ENCODE assay signal across 10 cellular contexts in genomic region chr3:151203053-151203420, GRCh38. TPM values are rescaled to one million over a fixed set of nuclear protein-coding genes. Genes with fewer than 3 reads are reported as not detected.
DNase-seq lines count a peak whose midpoint lies in the region; ATAC-seq and TF ChIP-seq lines count a peak whose summit lies in the region.
"Had no signal": no experiment of that assay in that cellular context is flagged by ENCODE, and none has a peak within 500 bp of the region (broad histone marks: within the 10 kb centered on the region; RNA-seq: fewer than 3 reads in every experiment).

A gene with protein sequence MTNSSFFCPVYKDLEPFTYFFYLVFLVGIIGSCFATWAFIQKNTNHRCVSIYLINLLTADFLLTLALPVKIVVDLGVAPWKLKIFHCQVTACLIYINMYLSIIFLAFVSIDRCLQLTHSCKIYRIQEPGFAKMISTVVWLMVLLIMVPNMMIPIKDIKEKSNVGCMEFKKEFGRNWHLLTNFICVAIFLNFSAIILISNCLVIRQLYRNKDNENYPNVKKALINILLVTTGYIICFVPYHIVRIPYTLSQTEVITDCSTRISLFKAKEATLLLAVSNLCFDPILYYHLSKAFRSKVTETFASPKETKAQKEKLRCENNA (minus strand): TSS chr3:151203216. CDS start chr3:151199386, 3,830 bp downstream.

- no peaks in the 10 kb centered on the region for H3K4me1 ChIP-seq in body of pancreas

- no peaks in the 10 kb centered on the region for H3K9me3 ChIP-seq in body of pancreas

- intact Hi-C loops in body of pancreas (cut with DNase I): no loop called here

- DNase-seq in GM12865 (ENCODE audit: low read depth): peak; percentile 73
- DNase-seq in activated CD4-positive, alpha-beta T cell treated with anti-CD3 and anti-CD28 coated beads for 4 hours: peak; percentile 64 to 68
- DNase-seq in natural killer cell treated with Interleukin-12 subunit alpha and Interleukin-12 subunit beta and Interleukin-15 and Interleukin-18, amount 100 ng/mL, for 72 hours (ENCODE audit: low spot score): peak; percentile 66
- DNase-seq in left lobe of liver (ENCODE audit: low spot score): no peak
- DNase-seq in osteocyte (ENCODE audit: extremely low spot score, unreplicated experiment): no peak
- no peak for DNase-seq in DMS 273 treated with DMSO at 0.1 percent for 48 hours (lab: John Stamatoyannopoulos, UW)
- no peak for DNase-seq in body of pancreas

- H3K27me3 ChIP-seq in body of pancreas: no peaks in the 10 kb centered on the region

- peak; percentile 93 for ATAC-seq in HG02763 (IDR thresholded peaks at IDR 0.05; ENCODE audit: unreplicated experiment)
- ATAC-seq in natural killer cell treated with Interleukin-12 subunit alpha and Interleukin-12 subunit beta and Interleukin-15 and Interleukin-18, amount 100 ng/mL, for 72 hours: peak; percentile 82 to 87
- no peak for ATAC-seq in left lobe of liver
- no peak for ATAC-seq in body of pancreas

- H3K4me3 ChIP-seq in GM12865 (ENCODE audit: low read depth, low read length): no peak within 1 kb of the TSS
- H3K4me3 ChIP-seq in body of pancreas: no peak within 1 kb of the TSS

- H3K9me3 Mint-ChIP-seq in natural killer cell treated with Interleukin-12 subunit alpha and Interleukin-12 subunit beta and Interleukin-15 and Interleukin-18, amount 100 ng/mL, for 72 hours: no peaks in the 10 kb centered on the region
- H3K9me3 Mint-ChIP-seq in osteocyte (ENCODE audit: unreplicated experiment): no peaks in the 10 kb centered on the region

- H3K27me3 Mint-ChIP-seq in natural killer cell treated with Interleukin-12 subunit alpha and Interleukin-12 subunit beta and Interleukin-15 and Interleukin-18, amount 100 ng/mL, for 72 hours: no peaks in the 10 kb centered on the region
- no peaks in the 10 kb centered on the region for H3K27me3 Mint-ChIP-seq in osteocyte (ENCODE audit: unreplicated experiment)

- peak within 1 kb of the TSS; percentile 96 for H3K27ac Mint-ChIP-seq in natural killer cell treated with Interleukin-12 subunit alpha and Interleukin-12 subunit beta and Interleukin-15 and Interleukin-18, amount 100 ng/mL, for 72 hours
- H3K27ac Mint-ChIP-seq in osteocyte (ENCODE audit: unreplicated experiment): no peak within 1 kb of the TSS

- TF ChIP-seq POLR2A in body of pancreas (IDR thresholded peaks at IDR 0.05): peak in 1 of 3 donors; percentile 18

- H3K36me3 Mint-ChIP-seq in natural killer cell treated with Interleukin-12 subunit alpha and Interleukin-12 subunit beta and Interleukin-15 and Interleukin-18, amount 100 ng/mL, for 72 hours: peaks cover 30% of the 10 kb centered on the region
- no peaks in the 10 kb centered on the region for H3K36me3 Mint-ChIP-seq in osteocyte (ENCODE audit: unreplicated experiment)

- peak within 1 kb of the TSS; percentile 90 for H3K4me3 Mint-ChIP-seq in natural killer cell treated with Interleukin-12 subunit alpha and Interleukin-12 subunit beta and Interleukin-15 and Interleukin-18, amount 100 ng/mL, for 72 hours
- no peak within 1 kb of the TSS for H3K4me3 Mint-ChIP-seq in osteocyte (ENCODE audit: unreplicated experiment)

- no peak within 1 kb of the TSS for H3K27ac ChIP-seq in body of pancreas

- TF ChIP-seq CTCF in GM12865 (IDR thresholded peaks at IDR 0.05; ENCODE audit: insufficient read depth, low read depth, low read length, missing control alignments): no peak
- no peak for TF ChIP-seq CTCF in osteocyte (IDR thresholded peaks at IDR 0.05)
- TF ChIP-seq CTCF in body of pancreas (IDR thresholded peaks at IDR 0.05): no peak

- peaks cover 58 to 75% of the 10 kb centered on the region in 2 donors for H3K4me1 Mint-ChIP-seq in natural killer cell treated with Interleukin-12 subunit alpha and Interleukin-12 subunit beta and Interleukin-15 and Interleukin-18, amount 100 ng/mL, for 72 hours (ENCODE audit: low read depth in 2 of 2)
- no peaks in the 10 kb centered on the region for H3K4me1 Mint-ChIP-seq in osteocyte (ENCODE audit: unreplicated experiment)

- no peaks in the 10 kb centered on the region for H3K36me3 ChIP-seq in body of pancreas (replicated peaks in 1 of 2; ENCODE audit: insufficient read depth in 1 of 2, low read depth in 2 of 2)

- 79 to 92% methylated on average over 3 of the region's 3 CpGs for WGBS in body of pancreas, 2 donors

RNA-seq across cellular contexts. Expression of the gene that starts here (rescaled TPM):
- total RNA-seq in natural killer cell treated with Interleukin-12 subunit alpha and Interleukin-12 subunit beta and Interleukin-15 and Interleukin-18, amount 100 ng/mL, for 72 hours: 10 to 100 TPM; 21.3 to 66.1 TPM
- total RNA-seq in left lobe of liver (0.73 TPM), osteocyte (not detected in 2 replicates), body of pancreas (under 1 TPM in 1 of 2 donors, not detected in 1; 0.78 TPM)
- total RNA-seq: astrocyte, pulmonary artery endothelial cell had no signal

Comparison
In these comparisons a context has a peak if more than half of its experiments do, and no peak if none do; other contexts are left out.
1. RNA of the gene that starts here (total RNA-seq): 21.3 to 66.1 TPM in natural killer cell treated with Interleukin-12 subunit alpha and Interleukin-12 subunit beta and Interleukin-15 and Interleukin-18, amount 100 ng/mL, for 72 hours; 0.78 TPM in body of pancreas, 0.73 TPM in left lobe of liver (single experiment) and not detected in osteocyte; every median in the first group is over 10 times any median in the second.
2. DNase-seq: peak in GM12865 (single experiment), activated CD4-positive, alpha-beta T cell treated with anti-CD3 and anti-CD28 coated beads for 4 hours (2 of 2) and natural killer cell treated with Interleukin-12 subunit alpha and Interleukin-12 subunit beta and Interleukin-15 and Interleukin-18, amount 100 ng/mL, for 72 hours (single experiment); none in left lobe of liver (single experiment), osteocyte (single experiment), DMS 273 treated with DMSO at 0.1 percent for 48 hours (single experiment) and body of pancreas (0 of 4).
3. ATAC-seq: peak in HG02763 (single experiment) and natural killer cell treated with Interleukin-12 subunit alpha and Interleukin-12 subunit beta and Interleukin-15 and Interleukin-18, amount 100 ng/mL, for 72 hours (2 of 2); none in left lobe of liver (single experiment) and body of pancreas (single experiment).